Comparison of ENCODE assay signal across 8 cellular contexts in the genomic region with DNA sequence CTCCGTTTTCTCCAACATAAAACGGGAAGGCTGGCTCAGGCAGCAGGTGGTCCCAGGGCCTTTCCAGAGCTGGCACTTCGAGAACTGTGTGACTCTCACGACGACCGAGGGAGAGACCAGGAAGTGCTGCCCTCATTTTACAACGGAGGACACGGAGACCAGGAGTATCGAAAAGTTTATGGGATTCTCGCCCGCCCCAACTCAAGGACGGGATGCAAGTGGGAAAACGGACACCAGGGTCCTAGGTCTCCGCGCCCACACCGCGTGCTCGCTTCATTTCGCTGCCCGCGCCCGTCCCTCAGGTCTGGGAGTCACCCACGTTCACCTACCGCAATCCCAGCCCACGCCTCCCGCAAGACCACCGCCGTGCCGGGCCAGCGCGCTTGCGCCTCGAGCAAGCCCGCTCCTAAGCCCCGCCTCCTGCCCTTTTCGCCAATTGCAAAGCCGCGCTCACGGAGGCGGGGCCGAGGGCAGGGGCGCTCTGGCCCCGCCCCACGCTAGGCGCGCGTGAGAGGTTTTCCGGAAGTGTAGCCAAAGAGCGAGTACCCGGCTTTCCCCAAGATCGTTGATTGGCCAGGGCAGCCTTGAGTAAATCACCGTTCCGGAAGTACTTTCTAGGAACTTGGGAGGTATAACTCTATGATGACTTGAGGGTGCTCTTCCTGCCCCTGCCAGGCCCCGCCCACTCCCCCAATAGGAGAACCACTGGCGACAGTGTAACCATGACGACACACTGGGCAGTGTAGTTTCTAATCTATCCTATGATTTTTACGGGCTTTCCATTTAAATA. TPM values are rescaled to one million over a fixed set of nuclear protein-coding genes. Genes with fewer than 3 reads are reported as not detected.
DNase-seq lines count a peak whose midpoint lies in the region; ATAC-seq and TF ChIP-seq lines count a peak whose summit lies in the region.

A gene (minus strand): TSS at position 392 of the 790 bp plus-strand sequence. CDS start 5,362 bp downstream, outside the sequence.

- H3K4me3 ChIP-seq in duodenal mucosa (ENCODE audit: low read depth in 1 of 2, low read length in 2 of 2) (peak within 1 kb of the TSS; percentile 91 to 100), right lobe of liver (peak within 1 kb of the TSS; percentile 60 to 83 (median 79))

- no peak within 1 kb of the TSS for H3K27ac ChIP-seq in CD4-positive, alpha-beta T cell (ENCODE audit: low read depth, low read length)
- H3K27ac ChIP-seq in duodenal mucosa (ENCODE audit: low read depth, low read length) (peak within 1 kb of the TSS; percentile 47), right lobe of liver (peak within 1 kb of the TSS in 2 of 3 donors; percentile 6 to 24)

- CTCF ChIA-PET in CD4-positive, alpha-beta T cell (lab: Charles Lee): interaction anchor here (2.7 kb wide), 1 partner anchor 37 kb away, joined by 13 read pairs; a partner anchor contains a TSS
- CTCF ChIA-PET in activated CD4-positive, alpha-beta memory T cell treated with anti-CD3 and anti-CD28 coated beads for 36 hours (lab: Charles Lee): interaction anchor here (1.0 to 6.2 kb wide), 4 partner anchors 36 to 48 kb away, joined by 3 to 38 read pairs (median 3); a partner anchor contains a TSS

- no peak for TF ChIP-seq CTCF in CD4-positive, alpha-beta T cell (IDR thresholded peaks at IDR 0.05)
- no peak for TF ChIP-seq CTCF in right lobe of liver (IDR thresholded peaks at IDR 0.05)

- H3K36me3 Mint-ChIP-seq in CD4-positive, alpha-beta T cell (ENCODE audit: low read depth): peaks cover 2% of the 10 kb centered on the region
- H3K36me3 Mint-ChIP-seq in activated CD4-positive, alpha-beta memory T cell treated with anti-CD3 and anti-CD28 coated beads for 36 hours: no peaks in the 10 kb centered on the region

- no peaks in the 10 kb centered on the region for H3K9me3 ChIP-seq in CD4-positive, alpha-beta T cell (ENCODE audit: control insufficient read depth, low read length)
- H3K9me3 ChIP-seq in duodenal mucosa (ENCODE audit: control insufficient read depth in 1 of 2, low read length in 2 of 2): no peaks in the 10 kb centered on the region
- no peaks in the 10 kb centered on the region for H3K9me3 ChIP-seq in right lobe of liver

- 0% methylated on average over 17 of the region's 57 CpGs for WGBS in right lobe of liver (ENCODE audit: insufficient coverage, low coverage, low lambda C conversion rate, missing lambda C conversion rate)

- intact Hi-C loops in CD4-positive, alpha-beta T cell (cut with DNase I, micrococcal nuclease): loop anchor here (1.0 to 10.0 kb wide), 7 partner anchors 49 to 1540 kb away; a partner anchor contains a TSS
- intact Hi-C loops in activated CD4-positive, alpha-beta memory T cell treated with anti-CD3 and anti-CD28 coated beads for 36 hours (cut with micrococcal nuclease): loop anchor here (1.0 kb wide), 3 partner anchors 37 to 711 kb away; a partner anchor contains a TSS
- intact Hi-C loops in right lobe of liver (cut with DNase I): no loop called here

- H3K4me1 ChIP-seq in duodenal mucosa (ENCODE audit: control insufficient read depth in 1 of 2, insufficient read depth in 2 of 2, low read length in 2 of 2) (peaks cover 9 to 10% of the 10 kb centered on the region in 2 donors), right lobe of liver (peaks cover 0 to 11% (median 0%) of the 10 kb centered on the region in 4 donors)

- H3K36me3 ChIP-seq in duodenal mucosa (ENCODE audit: control insufficient read depth in 1 of 2, insufficient read depth in 2 of 2, low read length in 2 of 2): no peaks in the 10 kb centered on the region
- H3K36me3 ChIP-seq in right lobe of liver: no peaks in the 10 kb centered on the region

- peak; percentile 65 for TF ChIP-seq POLR2A in right lobe of liver (IDR thresholded peaks at IDR 0.05)

- H3K27me3 ChIP-seq in CD4-positive, alpha-beta T cell (ENCODE audit: control insufficient read depth, insufficient read depth, low read length): no peaks in the 10 kb centered on the region
- no peaks in the 10 kb centered on the region for H3K27me3 ChIP-seq in duodenal mucosa (ENCODE audit: control insufficient read depth in 1 of 2, insufficient read depth in 2 of 2, low read length in 2 of 2)
- no peaks in the 10 kb centered on the region for H3K27me3 ChIP-seq in right lobe of liver

- H3K9me3 Mint-ChIP-seq in CD4-positive, alpha-beta T cell: no peaks in the 10 kb centered on the region
- no peaks in the 10 kb centered on the region for H3K9me3 Mint-ChIP-seq in activated CD4-positive, alpha-beta memory T cell treated with anti-CD3 and anti-CD28 coated beads for 36 hours

- POLR2A ChIA-PET in CD4-positive, alpha-beta T cell (lab: Charles Lee): interaction anchor here (1.5 to 3.5 kb wide), 2 partner anchors 36 to 711 kb away, joined by 7 to 16 read pairs; a partner anchor contains a TSS
- POLR2A ChIA-PET in activated CD4-positive, alpha-beta memory T cell treated with anti-CD3 and anti-CD28 coated beads for 36 hours (lab: Charles Lee): interaction anchor here (1.3 to 1.8 kb wide), 2 partner anchors 34 to 48 kb away, joined by 3 to 7 read pairs; no protein-coding TSS in a partner anchor

- peak within 1 kb of the TSS; percentile 98 for H3K4me3 Mint-ChIP-seq in CD4-positive, alpha-beta T cell
- H3K4me3 Mint-ChIP-seq in activated CD4-positive, alpha-beta memory T cell treated with anti-CD3 and anti-CD28 coated beads for 36 hours: peak within 1 kb of the TSS; percentile 93

- H3K9ac ChIP-seq in duodenal mucosa (ENCODE audit: low read depth in 1 of 2, low read length in 2 of 2): peak within 1 kb of the TSS; percentile 71 to 89

- peak within 1 kb of the TSS; percentile 70 for H3K27ac Mint-ChIP-seq in CD4-positive, alpha-beta T cell
- peak within 1 kb of the TSS; percentile 78 for H3K27ac Mint-ChIP-seq in activated CD4-positive, alpha-beta memory T cell treated with anti-CD3 and anti-CD28 coated beads for 36 hours

- DNase-seq in CD4-positive, alpha-beta T cell: peak; percentile 88 to 95 (median 94)
- DNase-seq in NCI-H82 (lab: John Stamatoyannopoulos, UW): peak; percentile 100
- DNase-seq in activated CD4-positive, alpha-beta memory T cell treated with anti-CD3 and anti-CD28 coated beads for 36 hours: peak; percentile 97
- DNase-seq in right lobe of liver: peak; percentile 97 to 98 (median 97)
- DNase-seq in stimulated activated CD4-positive, alpha-beta T cell treated with anti-CD3 and anti-CD28 coated beads, Interleukin-4, amount 100 ng/mL, for 24 hours: peak; percentile 96

- no peaks in the 10 kb centered on the region for H3K27me3 Mint-ChIP-seq in CD4-positive, alpha-beta T cell
- H3K27me3 Mint-ChIP-seq in activated CD4-positive, alpha-beta memory T cell treated with anti-CD3 and anti-CD28 coated beads for 36 hours: no peaks in the 10 kb centered on the region

- H3K4me1 Mint-ChIP-seq in CD4-positive, alpha-beta T cell (ENCODE audit: low read depth): peaks cover 26% of the 10 kb centered on the region
- H3K4me1 Mint-ChIP-seq in activated CD4-positive, alpha-beta memory T cell treated with anti-CD3 and anti-CD28 coated beads for 36 hours (ENCODE audit: low read depth): peaks cover 12% of the 10 kb centered on the region

- ATAC-seq in CD4-positive, alpha-beta T cell (ENCODE audit: poor library complexity): peak; percentile 96
- ATAC-seq in GM19452 (IDR thresholded peaks at IDR 0.05; ENCODE audit: unreplicated experiment): peak; percentile 98
- ATAC-seq in HG03575 (IDR thresholded peaks at IDR 0.05; ENCODE audit: extremely low read depth, insufficient number of reproducible peaks, low FRiP score, unreplicated experiment): peak; percentile 91
- peak; percentile 97 to 98 (median 98) for ATAC-seq in right lobe of liver

RNA-seq across cellular contexts. Expression of the gene that starts here (rescaled TPM):
- total RNA-seq in CD4-positive, alpha-beta T cell: not detected
- 1 to 10 TPM; 5.6 to 5.7 TPM for total RNA-seq in activated CD4-positive, alpha-beta memory T cell treated with anti-CD3 and anti-CD28 coated beads for 36 hours
- 1 to 10 TPM; 3.2 to 5.4 (median 4.0) TPM for total RNA-seq in right lobe of liver

Comparison
In these comparisons a context has a peak if more than half of its experiments do, and no peak if none do; other contexts are left out.
1. Peak in DNase-seq and ATAC-seq in CD4-positive, alpha-beta T cell; RNA of the gene not detected or under 1 TPM.
2. intact Hi-C loops: an anchor here in CD4-positive, alpha-beta T cell (1.0 to 10.0 kb wide) and activated CD4-positive, alpha-beta memory T cell treated with anti-CD3 and anti-CD28 coated beads for 36 hours (1.0 kb wide); none called in right lobe of liver.